ENCODE assay signal across 8 cellular contexts in the genomic region with DNA sequence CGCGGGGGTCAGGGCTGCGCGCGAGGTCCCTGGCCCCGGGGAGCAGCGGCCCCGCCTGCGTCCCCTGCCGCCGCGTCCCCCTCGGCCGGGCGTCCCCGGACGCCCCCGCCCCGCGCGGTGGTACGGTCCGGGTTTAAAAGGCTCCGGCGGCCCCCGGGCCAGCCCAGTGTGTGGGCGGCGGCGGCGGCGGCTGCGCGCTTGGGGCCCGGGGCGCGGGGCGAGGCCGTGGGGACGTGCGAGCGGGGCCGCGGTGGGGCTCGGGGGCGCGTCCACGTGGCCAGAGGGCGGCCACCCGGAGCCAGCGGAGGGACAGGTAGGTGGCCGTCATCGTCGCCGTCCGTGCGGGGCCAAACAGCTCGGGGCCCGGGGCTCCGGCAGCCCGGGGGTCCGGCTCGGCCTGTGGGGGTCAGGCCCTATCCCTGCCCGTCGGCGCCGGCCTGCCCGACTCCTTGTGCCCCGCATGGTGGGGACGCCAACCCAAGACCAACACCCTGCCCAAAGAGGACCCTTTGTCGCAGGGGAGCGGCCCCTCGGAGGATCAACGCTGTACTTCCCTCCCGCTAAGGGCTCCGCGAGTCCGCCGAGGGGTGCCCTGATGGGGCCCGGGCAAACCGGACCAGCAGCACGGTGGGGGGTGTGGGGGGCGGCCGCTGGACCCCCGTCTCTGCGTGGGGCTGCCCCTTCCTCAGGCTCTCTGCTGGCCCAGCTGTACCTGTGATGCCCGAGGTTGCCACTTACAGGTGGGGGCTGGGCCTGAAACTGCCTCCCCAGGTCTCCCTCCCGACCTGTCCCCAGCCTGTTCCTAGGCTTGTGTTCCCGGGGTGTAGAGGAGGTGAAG. TPM values are rescaled to one million over a fixed set of nuclear protein-coding genes. Genes with fewer than 3 reads are reported as not detected.
DNase-seq lines count a peak whose midpoint lies in the region; ATAC-seq lines count a peak whose summit lies in the region.

A gene (plus strand): TSS at position 166 of the 838 bp plus-strand sequence. CDS start 1,903 bp downstream, outside the sequence.

- peak in 4 of 5 donors; percentile 70 to 79 (median 74) for DNase-seq in CD4-positive, alpha-beta memory T cell
- DNase-seq in Jurkat, Clone E6-1 (ENCODE audit: low read depth, low spot score): no peak
- DNase-seq in activated CD4-positive, alpha-beta T cell treated with anti-CD3 and anti-CD28 coated beads, Interleukin-2, amount 50 U/mL, for 24 hours (ENCODE audit: low read depth in 1 of 2, low spot score in 1 of 2): peak; percentile 27 to 44
- peak; percentile 46 to 56 (median 54) for DNase-seq in effector memory CD4-positive, alpha-beta T cell
- DNase-seq in mesenteric fat pad (ENCODE audit: low spot score): no peak
- peak; percentile 37 to 40 for DNase-seq in stimulated activated CD8-positive, alpha-beta memory T cell treated with anti-CD3 and anti-CD28 coated beads, Interleukin-2, amount 100 ng/mL, for 48 hours (ENCODE audit: low read depth in 2 of 2)
- no peak for DNase-seq in cerebellar nuclear complex (lab: John Stamatoyannopoulos, UW)

- POLR2A ChIA-PET in CD4-positive, alpha-beta memory T cell (lab: Charles Lee; ENCODE audit: partially characterized antibody): interaction anchor here (0.7 to 4.5 kb wide), 15 partner anchors 10 to 532 kb away, joined by 3 to 42 read pairs (median 11); a partner anchor contains a TSS

- peaks cover 4 to 19% (median 6%) of the 10 kb centered on the region in 4 donors for H3K4me1 Mint-ChIP-seq in CD4-positive, alpha-beta memory T cell

- no peaks in the 10 kb centered on the region for H3K27me3 Mint-ChIP-seq in CD4-positive, alpha-beta memory T cell

- CTCF ChIA-PET in CD4-positive, alpha-beta memory T cell (lab: Charles Lee; ENCODE audit: partially characterized antibody): interaction anchor here (1.4 kb wide), 1 partner anchor 59 kb away, joined by 4 read pairs; no protein-coding TSS in a partner anchor

- H3K27me3 ChIP-seq in CD4-positive, alpha-beta memory T cell (ENCODE audit: insufficient read depth, low read length): no peaks in the 10 kb centered on the region
- no peaks in the 10 kb centered on the region for H3K27me3 ChIP-seq in effector memory CD4-positive, alpha-beta T cell (replicated peaks; ENCODE audit: control insufficient read depth, insufficient read depth, low read length, poor library complexity, severe bottlenecking)

- ATAC-seq in GM21381 (IDR thresholded peaks at IDR 0.05; ENCODE audit: unreplicated experiment): peak; percentile 61

- H3K9me3 Mint-ChIP-seq in CD4-positive, alpha-beta memory T cell: peaks cover 0 to 7% (median 0%) of the 10 kb centered on the region in 8 donors

- H3K27ac ChIP-seq in CD4-positive, alpha-beta memory T cell (ENCODE audit: low read depth, low read length): peak within 1 kb of the TSS; percentile 55
- peak within 1 kb of the TSS; percentile 58 for H3K27ac ChIP-seq in effector memory CD4-positive, alpha-beta T cell (ENCODE audit: insufficient read depth, low read length, poor library complexity, severe bottlenecking)

- peaks cover 0 to 20% of the 10 kb centered on the region in 2 donors for H3K36me3 Mint-ChIP-seq in CD4-positive, alpha-beta memory T cell

- peak within 1 kb of the TSS; percentile 89 to 97 (median 94) for H3K4me3 Mint-ChIP-seq in CD4-positive, alpha-beta memory T cell

- H3K36me3 ChIP-seq in CD4-positive, alpha-beta memory T cell (ENCODE audit: insufficient read depth, low read length): peaks cover 3% of the 10 kb centered on the region
- H3K36me3 ChIP-seq in effector memory CD4-positive, alpha-beta T cell (ENCODE audit: control insufficient read depth, insufficient read depth, low read length): no peaks in the 10 kb centered on the region

- no peaks in the 10 kb centered on the region for H3K9me3 ChIP-seq in CD4-positive, alpha-beta memory T cell (ENCODE audit: control insufficient read depth in 1 of 2, low read length in 2 of 2)
- H3K9me3 ChIP-seq in effector memory CD4-positive, alpha-beta T cell (ENCODE audit: control insufficient read depth, low read length): no peaks in the 10 kb centered on the region

- H3K27ac Mint-ChIP-seq in CD4-positive, alpha-beta memory T cell: peak within 1 kb of the TSS; percentile 74 to 97 (median 95)

- intact Hi-C loops in CD4-positive, alpha-beta memory T cell (cut with micrococcal nuclease): loop anchor here (5.0 kb wide), 1 partner anchor 59 kb away; a partner anchor contains a TSS

- peaks cover 9% of the 10 kb centered on the region for H3K4me1 ChIP-seq in CD4-positive, alpha-beta memory T cell (ENCODE audit: insufficient read depth, low read length)
- peaks cover 4% of the 10 kb centered on the region for H3K4me1 ChIP-seq in effector memory CD4-positive, alpha-beta T cell (ENCODE audit: control insufficient read depth, insufficient read depth, low read length, poor library complexity, severe bottlenecking)

- peak within 1 kb of the TSS; percentile 17 to 55 for H3K4me3 ChIP-seq in CD4-positive, alpha-beta memory T cell (ENCODE audit: low read length in 2 of 2)
- peak within 1 kb of the TSS; percentile 55 for H3K4me3 ChIP-seq in Jurkat, Clone E6-1 (ENCODE audit: low read length)
- H3K4me3 ChIP-seq in effector memory CD4-positive, alpha-beta T cell (ENCODE audit: insufficient read depth, low read depth, low read length, poor library complexity, severe bottlenecking): peak within 1 kb of the TSS; percentile 61

RNA-seq across cellular contexts. Expression of the gene that starts here (rescaled TPM):
- 10 to 100 TPM; 78.8 to 90.3 TPM for total RNA-seq in CD4-positive, alpha-beta memory T cell
- 1 to 10 TPM in 1 of 2 donors, under 1 TPM in 1; 0.29 to 1.2 TPM for polyA plus RNA-seq in CD4-positive, alpha-beta memory T cell
- polyA plus RNA-seq in Jurkat, Clone E6-1 (2012; ENCODE audit: insufficient read depth, insufficient read length): 32.7 TPM
- 57.2 TPM for total RNA-seq in mesenteric fat pad

Comparison
In these comparisons a context has a peak if more than half of its experiments do, and no peak if none do; other contexts are left out.
1. DNase-seq: peak in CD4-positive, alpha-beta memory T cell (4 of 5), activated CD4-positive, alpha-beta T cell treated with anti-CD3 and anti-CD28 coated beads, Interleukin-2, amount 50 U/mL, for 24 hours (2 of 2), effector memory CD4-positive, alpha-beta T cell (3 of 3) and stimulated activated CD8-positive, alpha-beta memory T cell treated with anti-CD3 and anti-CD28 coated beads, Interleukin-2, amount 100 ng/mL, for 48 hours (2 of 2); none in Jurkat, Clone E6-1 (single experiment), mesenteric fat pad (single experiment) and cerebellar nuclear complex (0 of 2).
2. Peak in every context shown above with its lines, with median percentiles within 50 percentile points of each other: H3K4me3 ChIP-seq.